Comparison of ENCODE assay signal across 19 cellular contexts in the genomic region with DNA sequence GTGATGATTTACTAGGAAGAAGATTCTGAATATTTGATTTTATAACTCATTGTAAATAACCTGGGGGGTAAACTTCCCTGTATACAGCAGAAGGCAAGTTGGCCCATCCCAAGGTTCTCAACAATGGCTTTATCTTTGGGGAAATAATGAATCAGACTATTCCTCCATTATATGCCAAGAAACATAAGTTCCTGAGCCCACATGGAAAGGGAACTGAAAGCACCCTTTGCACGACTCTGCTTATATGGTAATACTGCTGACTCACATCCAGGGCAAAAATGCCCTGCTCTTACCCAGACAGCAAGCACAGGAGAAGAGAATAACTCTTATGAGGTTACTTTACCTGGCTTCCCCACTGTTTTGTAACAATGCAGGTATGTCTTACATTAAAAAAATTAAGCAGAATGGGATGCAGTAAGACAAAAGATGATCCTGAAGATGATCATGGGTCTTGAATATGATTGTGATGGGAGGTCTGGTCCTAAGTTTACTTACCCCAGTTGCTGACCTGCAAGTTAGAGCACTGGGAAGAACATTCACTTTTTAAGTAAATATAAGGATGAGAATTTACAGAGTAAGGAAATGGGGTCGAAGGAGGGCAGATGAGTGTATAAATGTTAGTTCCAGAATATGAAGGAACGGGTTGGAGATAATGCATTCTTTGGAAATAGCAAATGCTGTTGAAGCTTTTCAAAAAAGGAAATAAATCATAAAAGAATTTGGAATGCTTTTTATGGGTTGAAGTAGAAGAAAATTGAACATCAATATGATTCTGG.
DNase-seq lines count a peak whose midpoint lies in the region; ATAC-seq and TF ChIP-seq lines count a peak whose summit lies in the region.
"Had no signal": no experiment of that assay in that cellular context is flagged by ENCODE, and none has a peak within 500 bp of the region (broad histone marks: within the 10 kb centered on the region; RNA-seq: fewer than 3 reads in every experiment).

No MANE protein-coding gene starts in this region.

- H3K4me2 ChIP-seq in mesenchymal stem cell (ENCODE audit: low read length, poor library complexity, severe bottlenecking) = no peak overlapping the region

- no peaks in the 10 kb centered on the region for H3K36me3 ChIP-seq in mesenchymal stem cell (ENCODE audit: control insufficient read depth in 1 of 2, insufficient read depth in 2 of 2, low read depth in 1 of 2, low read length in 2 of 2)
- H3K36me3 ChIP-seq: gastroesophageal sphincter, ovary had no signal

- H2BK120ac ChIP-seq in mesenchymal stem cell (ENCODE audit: low read depth, low read length) = no peak overlapping the region

- peak overlapping the region in 1 of 2 experiments; percentile 67 for H2BK12ac ChIP-seq in mesenchymal stem cell (ENCODE audit: low read length in 2 of 2)

- peaks cover 2% of the 10 kb centered on the region for H3K36me3 Mint-ChIP-seq in chondrocyte (ENCODE audit: low read depth)

- H3K18ac ChIP-seq in mesenchymal stem cell (ENCODE audit: low read depth in 1 of 2, low read length in 2 of 2) = peak overlapping the region in 1 of 2 experiments; percentile 52

- H2BK15ac ChIP-seq in mesenchymal stem cell (ENCODE audit: low read depth, poor library complexity, severe bottlenecking) = no peak overlapping the region

- no peaks in the 10 kb centered on the region for H3K9me3 ChIP-seq in mesenchymal stem cell (ENCODE audit: control insufficient read depth, low read length)
- H3K9me3 ChIP-seq: gastroesophageal sphincter, ovary had no signal

- peak overlapping the region; percentile 7 for H3K4me3 Mint-ChIP-seq in chondrocyte (ENCODE audit: unreplicated experiment)
- H3K4me3 Mint-ChIP-seq: stimulated activated naive CD8-positive, alpha-beta T cell treated with anti-CD3 and anti-CD28 coated beads, Interleukin-15, Interleukin-2, amounts not matched to agents 100 ng/mL and 50 ng/mL, for 24 hours had no signal

- no peak overlapping the region for H4K8ac ChIP-seq in mesenchymal stem cell (ENCODE audit: low read length)

- H3K4ac ChIP-seq in mesenchymal stem cell (ENCODE audit: low read depth in 1 of 2, low read length in 2 of 2) = no peak overlapping the region

- H3K9me3 Mint-ChIP-seq in chondrocyte (ENCODE audit: low read depth) = peaks cover 6% of the 10 kb centered on the region

- 35% methylated on average over 3 of the region's 3 CpGs for WGBS in mesenchymal stem cell

- no peaks in the 10 kb centered on the region for H3K4me1 ChIP-seq in mesenchymal stem cell (ENCODE audit: control insufficient read depth, insufficient read depth, low read depth, low read length)

- H3K9ac ChIP-seq in mesenchymal stem cell (ENCODE audit: low read length) = no peak overlapping the region

- H3K27ac Mint-ChIP-seq in chondrocyte (ENCODE audit: unreplicated experiment) = peak overlapping the region; percentile 85
- H3K27ac Mint-ChIP-seq: stimulated activated naive CD8-positive, alpha-beta T cell treated with anti-CD3 and anti-CD28 coated beads, Interleukin-15, Interleukin-2, amounts not matched to agents 100 ng/mL and 50 ng/mL, for 24 hours had no signal

- H3K27me3 ChIP-seq in mesenchymal stem cell (ENCODE audit: control insufficient read depth in 1 of 2, insufficient read depth in 1 of 2, low read length in 2 of 2) = no peaks in the 10 kb centered on the region
- H3K27me3 ChIP-seq: gastroesophageal sphincter, ovary had no signal

- no peak for TF ChIP-seq POLR2A in NB4 (IDR thresholded peaks at IDR 0.05; ENCODE audit: extremely low read depth, insufficient read length)

- DNase-seq in NB4 (ENCODE audit: low read depth) (peak; percentile 25), chondrocyte (ENCODE audit: low spot score) (no peak), mesenchymal stem cell (peak; percentile 75), NCI-H345 treated with DMSO at 0.1 percent for 48 hours (lab: John Stamatoyannopoulos, UW; ENCODE audit: unreplicated experiment) (no peak), NCI-H1092 treated with DMSO at 0.1 percent for 48 hours (lab: John Stamatoyannopoulos, UW) (no peak)
- DNase-seq: activated gamma-delta T cell treated with Interleukin-2 at 50 U/mL for 16 hours; AML-193; Calu3; effector CD4-positive, alpha-beta T cell; GOT3; NCI-H146; NCI-H526; ovary had no signal

- H2BK5ac ChIP-seq in mesenchymal stem cell (ENCODE audit: low read depth, low read length, poor library complexity, severe bottlenecking) = no peak overlapping the region

- no peak overlapping the region for H3K23ac ChIP-seq in mesenchymal stem cell (ENCODE audit: low read length in 2 of 2)

- no peak for TF ChIP-seq CTCF in NB4 (IDR thresholded peaks at IDR 0.05; ENCODE audit: low read depth, low read length)
- no peak for TF ChIP-seq CTCF in chondrocyte (IDR thresholded peaks at IDR 0.05)

- no peak overlapping the region for H2AK5ac ChIP-seq in mesenchymal stem cell (ENCODE audit: low read length, severe bottlenecking)

- no peak overlapping the region for H3K27ac ChIP-seq in mesenchymal stem cell (ENCODE audit: low read length, poor library complexity, severe bottlenecking)
- H3K27ac ChIP-seq: gastroesophageal sphincter, ovary had no signal

- H3K27me3 Mint-ChIP-seq in chondrocyte (ENCODE audit: low read depth) = no peaks in the 10 kb centered on the region
- H3K27me3 Mint-ChIP-seq: stimulated activated naive CD8-positive, alpha-beta T cell treated with anti-CD3 and anti-CD28 coated beads, Interleukin-15, Interleukin-2, amounts not matched to agents 100 ng/mL and 50 ng/mL, for 24 hours had no signal

- no peak overlapping the region for H3K14ac ChIP-seq in mesenchymal stem cell (ENCODE audit: low read length in 2 of 2)

- H3K79me1 ChIP-seq in mesenchymal stem cell (replicated peaks; ENCODE audit: low read length, poor library complexity, severe bottlenecking) = no peaks in the 10 kb centered on the region

- H3K4me3 ChIP-seq in NB4 (ENCODE audit: low read depth, low read length) (no peak overlapping the region), mesenchymal stem cell (ENCODE audit: insufficient read depth in 1 of 2, low read depth in 1 of 2, low read length in 2 of 2) (no peak overlapping the region)
- H3K4me3 ChIP-seq: gastroesophageal sphincter, ovary had no signal

- H2AFZ ChIP-seq in mesenchymal stem cell (ENCODE audit: low read depth, low read length) = no peak overlapping the region

- ATAC-seq in GM21717 (IDR thresholded peaks at IDR 0.05; ENCODE audit: unreplicated experiment) (peak; percentile 52), GM18519 (IDR thresholded peaks at IDR 0.05; ENCODE audit: low FRiP score, unreplicated experiment) (no peak), HG02970 (IDR thresholded peaks at IDR 0.05; ENCODE audit: low FRiP score, unreplicated experiment) (no peak)
- ATAC-seq: activated CD4-positive, CD25-positive, alpha-beta regulatory T cell treated with anti-CD3 and anti-CD28 coated beads, Interleukin-2, amount 50 U/mL, for 24 hours; gastroesophageal sphincter had no signal

- peaks cover 43% of the 10 kb centered on the region for H3K4me1 Mint-ChIP-seq in chondrocyte (ENCODE audit: low read depth)

- H4K91ac ChIP-seq in mesenchymal stem cell (ENCODE audit: low read length) = no peak overlapping the region

Comparison
In these comparisons a context has a peak if more than half of its experiments do, and no peak if none do; other contexts are left out.
1. DNase-seq: peak in NB4 (single experiment) and mesenchymal stem cell (single experiment); none in chondrocyte (single experiment), NCI-H345 treated with DMSO at 0.1 percent for 48 hours (single experiment) and NCI-H1092 treated with DMSO at 0.1 percent for 48 hours (single experiment).